8 cellular contexts compared by ENCODE assay signal in genomic region chr18:79791141-79791972, GRCh38. TPM values are rescaled to one million over a fixed set of nuclear protein-coding genes. Genes with fewer than 3 reads are reported as not detected.
DNase-seq lines count a peak whose midpoint lies in the region; ATAC-seq and TF ChIP-seq lines count a peak whose summit lies in the region.

No MANE protein-coding gene starts in this region.

- H3K27ac ChIP-seq in epithelial cell of prostate (no peak overlapping the region), uterus (no peak overlapping the region)

- intact Hi-C loops in posterior vena cava (cut with DNase I) (no loop called here), uterus (cut with DNase I; ENCODE audit: low total_unique reads) (no loop called here)

- no peak for TF ChIP-seq CTCF in GM10266 (IDR thresholded peaks at IDR 0.05; ENCODE audit: control insufficient read depth, insufficient read depth, low read depth, missing control alignments)
- no peak for TF ChIP-seq CTCF in uterus (IDR thresholded peaks at IDR 0.05)

- H3K9me3 ChIP-seq in uterus, result no peaks in the 10 kb centered on the region

- DNase-seq in ELR (ENCODE audit: low read depth) (peak; percentile 91), NOMO-1 treated with dmso at 0.1 percent for 144 hours (lab: John Stamatoyannopoulos, UW; ENCODE audit: unreplicated experiment) (peak; percentile 95), epithelial cell of prostate (ENCODE audit: low read depth, low spot score) (peak; percentile 39), posterior vena cava (ENCODE audit: low spot score) (peak; percentile 78), GM10266 (ENCODE audit: extremely low spot score) (no peak), NCI-H2029 (lab: John Stamatoyannopoulos, UW) (no peak), uterus (no peak)

- no peak for TF ChIP-seq POLR2A in uterus (IDR thresholded peaks at IDR 0.05)

- H3K4me1 ChIP-seq in uterus, result peaks cover 0 to 6% of the 10 kb centered on the region in 2 donors

- H3K27me3 ChIP-seq in uterus, result peaks cover 5 to 19% of the 10 kb centered on the region in 2 donors

- no peak for ATAC-seq in GM21529 (IDR thresholded peaks at IDR 0.05; ENCODE audit: unreplicated experiment)

- H3K4me3 ChIP-seq in uterus, result no peak overlapping the region

- H3K36me3 ChIP-seq in uterus, result no peaks in the 10 kb centered on the region

RNA-seq across cellular contexts. Expression of gene KCNG2, which starts 6.4 kb away (rescaled TPM):
- under 1 TPM; 0.38 to 0.56 TPM for total RNA-seq in posterior vena cava
- under 1 TPM in 1 of 4 donors, not detected in 3; 0.59 TPM for total RNA-seq in uterus

Comparison
In these comparisons a context has a peak if more than half of its experiments do, and no peak if none do; other contexts are left out.
1. DNase-seq: peak in ELR (single experiment), NOMO-1 treated with dmso at 0.1 percent for 144 hours (single experiment), epithelial cell of prostate (single experiment) and posterior vena cava (single experiment); none in GM10266 (single experiment), NCI-H2029 (single experiment) and uterus (0 of 2).